11 cellular contexts compared by ENCODE assay signal in the genomic region with DNA sequence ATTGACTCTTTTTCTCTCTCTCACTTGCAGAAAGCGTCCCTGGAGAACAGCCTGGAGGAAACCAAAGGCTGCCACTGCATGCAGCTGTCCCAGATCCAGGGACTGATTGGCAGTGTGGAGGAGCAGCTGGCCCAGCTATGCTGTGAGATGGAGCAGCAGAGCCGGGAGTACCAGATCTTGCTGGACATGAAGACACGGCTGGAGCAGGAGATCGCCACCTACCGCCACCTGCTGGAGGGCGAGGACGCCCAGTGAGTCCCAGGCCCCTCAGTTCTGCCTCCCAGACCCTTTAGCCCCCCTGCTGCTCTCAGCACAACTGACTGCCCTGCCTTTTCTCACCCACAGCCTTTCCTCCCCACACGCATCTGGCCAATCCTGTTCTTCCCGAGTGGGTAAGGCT. TPM values are rescaled to one million over a fixed set of nuclear protein-coding genes. Genes with fewer than 3 reads are reported as not detected.
DNase-seq lines count a peak whose midpoint lies in the region; ATAC-seq and TF ChIP-seq lines count a peak whose summit lies in the region.
"Not testable (repeated sequence)": the region's sequence is repeated elsewhere in the genome, so short reads cannot be mapped to it uniquely, and the experiment has no call there.
"Had no signal": no experiment of that assay in that cellular context is flagged by ENCODE, and none has a peak within 500 bp of the region (broad histone marks: within the 10 kb centered on the region; RNA-seq: fewer than 3 reads in every experiment).

No MANE protein-coding gene starts in this region.

- H3K27ac ChIP-seq in brain microvascular endothelial cell; aorta (ENCODE audit: low read depth in 1 of 2, low read length in 2 of 2): not testable (repeated sequence)

- not testable (repeated sequence) for H3K36me3 ChIP-seq in brain microvascular endothelial cell (replicated peaks); aorta (ENCODE audit: control insufficient read depth in 1 of 2, insufficient read depth in 2 of 2, low read length in 1 of 2)

- POLR2A ChIA-PET in WTC11 (lab: Charles Lee) = not testable (repeated sequence)

- H3K4me1 ChIP-seq in aorta (ENCODE audit: control insufficient read depth in 1 of 2, insufficient read depth in 2 of 2, low read length in 2 of 2) = not testable (repeated sequence)

- DNase-seq in WTC11 (ENCODE audit: low spot score) = peak; percentile 91
- DNase-seq in activated T-cell treated with anti-CD3 and anti-CD28 coated beads, Interleukin-2, amount 50 U/mL, for 1 hour = peak; percentile 66
- peak; percentile 36 for DNase-seq in brain microvascular endothelial cell
- not testable (repeated sequence) for DNase-seq in left cardiac atrium
- DNase-seq in posterior cingulate gyrus = peak in 6 of 10 donors; percentile 19 to 84 (median 50)
- DNase-seq in stimulated activated CD8-positive, alpha-beta memory T cell treated with anti-CD3 and anti-CD28 coated beads, Interleukin-12 subunit alpha, Interleukin-12 subunit beta, amount 100 ng/mL, for 1 hour (ENCODE audit: low read depth) = peak; percentile 11
- DNase-seq in aorta = peak in 1 of 2 donors; percentile 65

- 0 to 13% methylated on average over 1 to 4 of the region's 9 CpGs for WGBS in aorta, 2 donors

- H3K9me3 ChIP-seq in aorta (ENCODE audit: control insufficient read depth, low read length) = not testable (repeated sequence)

- TF ChIP-seq CTCF in GM12875 (IDR thresholded peaks at IDR 0.05; ENCODE audit: borderline replicate concordance, insufficient read depth, low read depth, low read length) (peak; percentile 31; the same call in 1 of the 2 replicates), WTC11 (IDR thresholded peaks at IDR 0.05) (peak; percentile 17; the same call in 1 of the 2 replicates)
- TF ChIP-seq CTCF in brain microvascular endothelial cell (IDR thresholded peaks at IDR 0.05; ENCODE audit: low read depth, low read length, missing control alignments) = not testable (repeated sequence)

- H3K4me1 Mint-ChIP-seq in WTC11 = not testable (repeated sequence)

- not testable (repeated sequence) for H3K36me3 Mint-ChIP-seq in WTC11

- ATAC-seq in WTC11 = peak; percentile 82
- ATAC-seq in left cardiac atrium = peak; percentile 43 to 65
- peak; percentile 29 for ATAC-seq in aorta (ENCODE audit: low FRiP score)

- not testable (repeated sequence) for H3K27me3 ChIP-seq in brain microvascular endothelial cell (replicated peaks); aorta (ENCODE audit: control insufficient read depth in 1 of 2, insufficient read depth in 2 of 2, low read length in 1 of 2)

- not testable (repeated sequence) for H3K4me3 Mint-ChIP-seq in WTC11

- H3K4me3 ChIP-seq in GM12875 (ENCODE audit: low read depth, low read length); brain microvascular endothelial cell (ENCODE audit: low read depth, low read length); aorta (ENCODE audit: low read length in 2 of 2): not testable (repeated sequence)

- intact Hi-C loops in left cardiac atrium (cut with DNase I); posterior cingulate gyrus (cut with DNase I); aorta (cut with DNase I): not testable (repeated sequence)

- CTCF ChIA-PET in WTC11 (lab: Charles Lee) = not testable (repeated sequence)

- in situ Hi-C loops in brain microvascular endothelial cell (cut with HindIII; ENCODE audit: low pct_ligation_motif_present, low sequenced_read_pairs) = not testable (repeated sequence)

- not testable (repeated sequence) for H3K27me3 Mint-ChIP-seq in WTC11 (ENCODE audit: low read depth)

- not testable (repeated sequence) for H3K27ac Mint-ChIP-seq in WTC11

- H3K9me3 Mint-ChIP-seq in WTC11 = not testable (repeated sequence)

RNA-seq across cellular contexts. Expression of gene LGALS9C, which starts 34.5 kb away (rescaled TPM):
- total RNA-seq in WTC11 (2021) (not detected in 3 replicates), left cardiac atrium (not detected), aorta (not detected)
- 1 to 10 TPM in 1 of 2 donors, under 1 TPM in 1; 0.18 to 1.5 TPM for polyA plus RNA-seq in aorta
- total RNA-seq: Caco-2, PC-3, right atrium auricular region had no signal

Comparison
In these comparisons a context has a peak if more than half of its experiments do, and no peak if none do; other contexts are left out.
1. ATAC-seq: peak in every context shown above with its lines; median percentile 82 in WTC11; 54 in left cardiac atrium; 29 in aorta.